In the genomic region with DNA sequence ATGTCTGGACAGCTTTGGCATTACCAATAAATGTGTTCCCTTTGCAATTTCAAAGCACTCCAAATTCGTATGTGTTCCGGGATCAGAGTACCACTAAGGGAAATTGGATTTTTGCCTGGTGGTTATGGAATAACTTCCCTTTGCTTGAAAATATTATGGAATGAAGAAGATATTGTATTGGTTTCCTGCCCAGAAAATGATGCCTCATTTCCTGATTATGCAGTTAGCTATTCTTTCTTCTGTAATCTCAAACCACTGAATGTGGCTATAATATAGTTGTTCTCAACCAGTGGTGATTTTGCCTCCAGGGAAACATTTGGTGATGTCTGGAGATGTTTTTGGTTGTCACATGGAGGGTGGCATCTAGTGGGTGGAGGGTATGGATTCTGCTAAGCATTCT, we compare ENCODE assay signal across 19 cellular contexts.
A peak's percentile ranks its signal among the peaks of the same experiment; 100 is the strongest.
DNase-seq lines count a peak whose midpoint lies in the region; ATAC-seq and TF ChIP-seq lines count a peak whose summit lies in the region.
"Had no signal": no experiment of that assay in that cellular context is flagged by ENCODE, and none has a peak within 500 bp of the region (broad histone marks: within the 10 kb centered on the region; RNA-seq: fewer than 3 reads in every experiment).

No MANE protein-coding gene starts in this region.

- H3K9me3 Mint-ChIP-seq in stimulated activated memory B cell treated with anti-CD40 and anti-IgM and Interleukin-4, amounts not matched to agents 10 μg/mL and 1 μg/mL and 100 μg/mL, for 72 hours, result peaks cover 3% of the 10 kb centered on the region

- H3K9ac ChIP-seq in IMR-90 (ENCODE audit: low read depth, low read length), result no peak overlapping the region
- no peak overlapping the region for H3K9ac ChIP-seq in mammary epithelial cell (ENCODE audit: insufficient read depth, low read length)
- H3K9ac ChIP-seq: parathyroid adenoma had no signal

- H4K20me1 ChIP-seq in IMR-90 (ENCODE audit: insufficient read depth, low read length), result no peaks in the 10 kb centered on the region
- no peaks in the 10 kb centered on the region for H4K20me1 ChIP-seq in mammary epithelial cell (ENCODE audit: insufficient read depth, low read length)

- H3K56ac ChIP-seq in IMR-90 (ENCODE audit: extremely low read depth, insufficient read depth, low read length), result no peak overlapping the region

- POLR2A ChIA-PET in IMR-90 (lab: Charles Lee; ENCODE audit: unreplicated experiment), result no interaction called here

- no peaks in the 10 kb centered on the region for H3K79me2 ChIP-seq in mammary epithelial cell (ENCODE audit: insufficient read depth, low read length)
- H3K79me2 ChIP-seq: parathyroid adenoma had no signal

- no peaks in the 10 kb centered on the region for H3K27me3 Mint-ChIP-seq in stimulated activated memory B cell treated with anti-CD40 and anti-IgM and Interleukin-4, amounts not matched to agents 10 μg/mL and 1 μg/mL and 100 μg/mL, for 72 hours

- H3K36me3 ChIP-seq in IMR-90 (ENCODE audit: control insufficient read depth, insufficient read depth, low read length), result no peaks in the 10 kb centered on the region
- no peaks in the 10 kb centered on the region for H3K36me3 ChIP-seq in mammary epithelial cell (ENCODE audit: insufficient read depth, low read length)
- no peaks in the 10 kb centered on the region for H3K36me3 ChIP-seq in transverse colon
- H3K36me3 ChIP-seq: ascending aorta, Peyer's patch, tibial nerve had no signal

- no peak for TF ChIP-seq CTCF in IMR-90 (conservative IDR thresholded peaks at IDR 0.05; ENCODE audit: low read depth, low read length)
- no peak for TF ChIP-seq CTCF in mammary epithelial cell (conservative IDR thresholded peaks at IDR 0.05 in 1 of 2, IDR thresholded peaks at IDR 0.05 in 1 of 2; ENCODE audit: extremely low read depth in 1 of 2, insufficient read depth in 1 of 2, low read depth in 1 of 2, low read length in 2 of 2)
- no peak for TF ChIP-seq CTCF in transverse colon (IDR thresholded peaks at IDR 0.05)

- no peak overlapping the region for H2AK9ac ChIP-seq in IMR-90 (replicated peaks; ENCODE audit: low read depth, low read length, poor library complexity)

- H3K27me3 ChIP-seq in IMR-90 (ENCODE audit: control insufficient read depth, insufficient read depth, low read length) (no peaks in the 10 kb centered on the region), mammary epithelial cell (ENCODE audit: insufficient read depth, low read length) (no peaks in the 10 kb centered on the region), transverse colon (no peaks in the 10 kb centered on the region)
- H3K27me3 ChIP-seq: ascending aorta, Peyer's patch, tibial nerve had no signal

- no peak overlapping the region for H2BK5ac ChIP-seq in IMR-90 (ENCODE audit: low read depth, low read length, poor library complexity, severe bottlenecking)

- H3K18ac ChIP-seq in IMR-90 (ENCODE audit: low read depth, low read length), result peak overlapping the region; percentile 41; the same call in 1 of the 2 replicates

- H4K5ac ChIP-seq in IMR-90 (ENCODE audit: low read depth, low read length), result no peak overlapping the region

- no peak overlapping the region for H4K8ac ChIP-seq in IMR-90 (ENCODE audit: low read depth in 2 of 2, low read length in 2 of 2)

- no peak for TF ChIP-seq EP300 in transverse colon (IDR thresholded peaks at IDR 0.05; ENCODE audit: low read depth)

- in situ Hi-C loops in IMR-90 (cut with MboI; ENCODE audit: low sequenced_read_pairs) (no loop called here), mammary epithelial cell (cut with MboI; ENCODE audit: low sequenced_read_pairs in 2 of 2) (loop anchor here in 1 of 2 donors (10.0 kb wide), 1 partner anchor 138 kb away; a partner anchor contains a TSS), transverse colon (cut with MboI; ENCODE audit: low pct_ligation_motif_present in 1 of 4, low pct_unique_long_range_greater_than_20kb in 1 of 4, low sequenced_read_pairs in 3 of 4) (no loop called here)

- H2AFZ ChIP-seq in IMR-90 (replicated peaks; ENCODE audit: low read length, poor library complexity), result no peak overlapping the region
- H2AFZ ChIP-seq in mammary epithelial cell (ENCODE audit: low read depth, low read length), result no peak overlapping the region
- H2AFZ ChIP-seq: parathyroid adenoma had no signal

- H3K14ac ChIP-seq in IMR-90 (replicated peaks; ENCODE audit: low read depth, low read length), result no peak overlapping the region

- H2BK15ac ChIP-seq in IMR-90 (ENCODE audit: low read depth, low read length), result no peak overlapping the region

- dilution Hi-C loops in IMR-90 (cut with HindIII; ENCODE audit: low sequenced_read_pairs, unreplicated experiment) (no loop called here), mammary epithelial cell (cut with HindIII; ENCODE audit: low sequenced_read_pairs) (no loop called here)

- H4K91ac ChIP-seq in IMR-90 (ENCODE audit: insufficient read depth, low read depth, low read length), result no peak overlapping the region

- no peaks in the 10 kb centered on the region for H3K9me1 ChIP-seq in IMR-90 (ENCODE audit: insufficient read depth, low read length)

- no peak overlapping the region for H3K4me3 Mint-ChIP-seq in stimulated activated memory B cell treated with anti-CD40 and anti-IgM and Interleukin-4, amounts not matched to agents 10 μg/mL and 1 μg/mL and 100 μg/mL, for 72 hours

- no peak overlapping the region for H3K23ac ChIP-seq in IMR-90 (ENCODE audit: low read depth, low read length)

- no peak overlapping the region for H2BK120ac ChIP-seq in IMR-90 (ENCODE audit: low read depth, low read length)

- CTCF ChIA-PET in IMR-90 (lab: Yijun Ruan, JAX), result interaction anchor here (0.6 kb wide), 1 partner anchor 205 kb away, joined by 3 read pairs; no protein-coding TSS in a partner anchor
- CTCF ChIA-PET in mammary epithelial cell (lab: Charles Lee; ENCODE audit: low non-redundant PET), result no interaction called here

- no peak for TF ChIP-seq RAD21 in IMR-90 (IDR thresholded peaks at IDR 0.05; ENCODE audit: low read length)

- no CpG with 5 or more reads among the region's 2 CpGs for WGBS in IMR-90 (ENCODE audit: extremely low coverage in 2 of 2, insufficient read length in 1 of 2), 2 experiments
- 6% methylated on average over 2 of the region's 2 CpGs for WGBS in mammary epithelial cell (ENCODE audit: low coverage, missing lambda C conversion rate)
- WGBS in transverse colon (ENCODE audit: low coverage in 1 of 2), 2 donors, result 30 to 31% methylated on average over 2 of the region's 2 CpGs

- ATAC-seq in IMR-90 (ENCODE audit: low read depth) (no peak; the same call in 1 of the 2 replicates), HG03095 (IDR thresholded peaks at IDR 0.05; ENCODE audit: unreplicated experiment) (no peak)
- no peak for ATAC-seq in stimulated activated memory B cell treated with anti-CD40 and anti-IgM and Interleukin-4, amounts not matched to agents 10 μg/mL and 1 μg/mL and 100 μg/mL, for 72 hours
- ATAC-seq: left cardiac atrium had no signal

- peak; percentile 77 for DNase-seq in IMR-90
- peak; percentile 16 for DNase-seq in mammary epithelial cell
- DNase-seq in iris pigment epithelial cell (ENCODE audit: low read depth), result peak; percentile 58
- DNase-seq in transverse colon, result no peak
- no peak for DNase-seq in NCI-H2081 (lab: John Stamatoyannopoulos, UW)
- DNase-seq in KG1 (lab: John Stamatoyannopoulos, UW), result no peak
- DNase-seq: activated CD4-positive, alpha-beta T cell treated with anti-CD3 and anti-CD28 coated beads for 48 hours; C1 segment of cervical spinal cord; dorsolateral prefrontal cortex; hypothalamus; left cardiac atrium; NCI-H1436; Peyer's patch had no signal

- intact Hi-C loops in IMR-90 (cut with micrococcal nuclease) (no loop called here), mammary epithelial cell (cut with micrococcal nuclease) (loop anchor here (2.0 kb wide), 1 partner anchor 88 kb away; no protein-coding TSS in a partner anchor), transverse colon (cut with DNase I; ENCODE audit: low total_unique reads) (no loop called here)

- H2BK20ac ChIP-seq in IMR-90 (ENCODE audit: low read depth, low read length), result no peak overlapping the region; the same call in 1 of the 2 replicates

- no peak overlapping the region for H3K27ac Mint-ChIP-seq in stimulated activated memory B cell treated with anti-CD40 and anti-IgM and Interleukin-4, amounts not matched to agents 10 μg/mL and 1 μg/mL and 100 μg/mL, for 72 hours

- H3K9me3 ChIP-seq in IMR-90 (ENCODE audit: control insufficient read depth, insufficient read depth, low read length), result no peaks in the 10 kb centered on the region
- no peaks in the 10 kb centered on the region for H3K9me3 ChIP-seq in mammary epithelial cell (replicated peaks; ENCODE audit: insufficient read depth, low read length)
- no peaks in the 10 kb centered on the region for H3K9me3 ChIP-seq in transverse colon
- H3K9me3 ChIP-seq: ascending aorta, Peyer's patch, tibial nerve had no signal

- no peaks in the 10 kb centered on the region for H3K4me1 Mint-ChIP-seq in stimulated activated memory B cell treated with anti-CD40 and anti-IgM and Interleukin-4, amounts not matched to agents 10 μg/mL and 1 μg/mL and 100 μg/mL, for 72 hours

- H3K4me3 ChIP-seq in IMR-90 (ENCODE audit: insufficient read depth, low read depth, low read length) (no peak overlapping the region), mammary epithelial cell (replicated peaks in 1 of 3; ENCODE audit: insufficient read depth in 1 of 3, low read depth in 2 of 3, low read length in 3 of 3) (no peak overlapping the region), transverse colon (no peak overlapping the region)
- H3K4me3 ChIP-seq: ascending aorta, dorsolateral prefrontal cortex, Peyer's patch, smooth muscle cell, tibial nerve had no signal

- no peaks in the 10 kb centered on the region for H3K79me1 ChIP-seq in IMR-90 (ENCODE audit: low read depth in 1 of 2, low read length in 2 of 2)

- H3K27ac ChIP-seq in IMR-90 (ENCODE audit: insufficient read depth, low read length) (no peak overlapping the region), mammary epithelial cell (ENCODE audit: insufficient read depth, low read depth, low read length) (no peak overlapping the region), transverse colon (peak overlapping the region; percentile 38 to 69 (median 46))
- H3K27ac ChIP-seq: parathyroid adenoma, Peyer's patch, tibial nerve had no signal

- H3K4ac ChIP-seq in IMR-90 (ENCODE audit: low read depth, low read length), result no peak overlapping the region

- BruUV-seq in IMR-90 (replicated peaks; lab: Mats Ljungman, UMichigan), result no TSS peak
- no TSS peak for BruUV-seq in mammary epithelial cell (replicated peaks; lab: Mats Ljungman, UMichigan)

- H3K36me3 Mint-ChIP-seq in stimulated activated memory B cell treated with anti-CD40 and anti-IgM and Interleukin-4, amounts not matched to agents 10 μg/mL and 1 μg/mL and 100 μg/mL, for 72 hours, result no peaks in the 10 kb centered on the region

- H3K4me1 ChIP-seq in IMR-90 (ENCODE audit: control insufficient read depth, insufficient read depth, low read length) (peaks cover 10% of the 10 kb centered on the region), mammary epithelial cell (ENCODE audit: insufficient read depth, low read length) (peaks cover 29% of the 10 kb centered on the region), transverse colon (peaks cover 0 to 33% (median 9%) of the 10 kb centered on the region in 4 donors)
- H3K4me1 ChIP-seq: parathyroid adenoma, Peyer's patch, tibial nerve had no signal

- no peak for TF ChIP-seq POLR2A in IMR-90 (IDR thresholded peaks at IDR 0.05; ENCODE audit: low read depth, low read length)
- no peak for TF ChIP-seq POLR2A in transverse colon (IDR thresholded peaks at IDR 0.05)

- H3K4me2 ChIP-seq in IMR-90 (ENCODE audit: low read depth, low read length), result peak overlapping the region; percentile 27; the same call in 1 of the 2 replicates
- no peak overlapping the region for H3K4me2 ChIP-seq in mammary epithelial cell (ENCODE audit: insufficient read depth, low read depth, low read length)
- H3K4me2 ChIP-seq: smooth muscle cell had no signal

- H2AK5ac ChIP-seq in IMR-90 (ENCODE audit: low read depth, low read length), result 0 out of 2 replicates have a peak overlapping the region, but pooled peaks have one; percentile 7

Comparison
In these comparisons a context has a peak if more than half of its experiments do, and no peak if none do; other contexts are left out.
1. DNase-seq: peak in IMR-90 (single experiment), mammary epithelial cell (single experiment) and iris pigment epithelial cell (single experiment); none in transverse colon (single experiment), NCI-H2081 (0 of 2) and KG1 (single experiment).
2. H3K27ac ChIP-seq: peak in transverse colon (4 of 4); none in IMR-90 (single experiment) and mammary epithelial cell (single experiment).